Comparison of ENCODE assay signal across 19 cellular contexts in the genomic region with DNA sequence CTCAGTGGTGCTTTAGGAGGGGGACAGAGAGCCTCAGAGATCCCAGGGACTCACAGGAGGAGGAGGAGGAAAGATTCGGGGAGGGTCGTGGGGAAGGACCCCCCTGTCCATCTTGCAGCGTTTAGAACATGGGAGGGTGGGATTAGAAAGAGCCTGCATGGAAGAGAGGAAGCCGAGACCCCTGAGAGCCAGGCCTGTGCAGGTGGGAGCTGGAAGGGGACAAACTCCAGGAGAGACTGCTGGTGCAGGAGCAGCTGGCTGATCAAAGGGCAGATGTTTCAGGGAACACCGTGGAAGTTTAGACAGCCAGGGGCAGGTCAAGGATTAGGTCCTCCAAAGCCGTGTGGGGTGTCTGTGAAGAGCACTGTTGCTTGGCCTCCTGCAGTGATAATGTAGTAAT.
DNase-seq lines count a peak whose midpoint lies in the region; TF ChIP-seq lines count a peak whose summit lies in the region.
"Had no signal": no experiment of that assay in that cellular context is flagged by ENCODE, and none has a peak within 500 bp of the region (broad histone marks: within the 10 kb centered on the region; RNA-seq: fewer than 3 reads in every experiment).

No MANE protein-coding gene starts in this region.

- intact Hi-C loops in esophagus muscularis mucosa (cut with DNase I) = no loop called here

- H3K27ac Mint-ChIP-seq in endothelial cell (ENCODE audit: unreplicated experiment) = peak overlapping the region; percentile 2
- peak overlapping the region; percentile 37 for H3K27ac Mint-ChIP-seq in neural crest cell (ENCODE audit: unreplicated experiment)
- H3K27ac Mint-ChIP-seq in progenitor cell of endocrine pancreas = peak overlapping the region; percentile 39
- H3K27ac Mint-ChIP-seq: B cell; CD4-positive, alpha-beta T cell; CD8-positive, alpha-beta T cell had no signal

- WGBS in esophagus muscularis mucosa = 64% methylated on average over 6 of the region's 6 CpGs

- H3K27me3 Mint-ChIP-seq in endothelial cell (ENCODE audit: unreplicated experiment) (peaks cover 5% of the 10 kb centered on the region), neural crest cell (ENCODE audit: low read depth) (peaks cover 11% of the 10 kb centered on the region), progenitor cell of endocrine pancreas (no peaks in the 10 kb centered on the region)
- H3K27me3 Mint-ChIP-seq: B cell; CD4-positive, alpha-beta T cell had no signal

- no peak for TF ChIP-seq CTCF in endothelial cell (IDR thresholded peaks at IDR 0.05; ENCODE audit: unreplicated experiment)
- no peak for TF ChIP-seq CTCF in esophagus muscularis mucosa (IDR thresholded peaks at IDR 0.05)
- TF ChIP-seq CTCF in neural crest cell (conservative IDR thresholded peaks at IDR 0.05) = no peak
- no peak for TF ChIP-seq CTCF in progenitor cell of endocrine pancreas (IDR thresholded peaks at IDR 0.05; ENCODE audit: unreplicated experiment)

- DNase-seq in endothelial cell (ENCODE audit: low spot score) (no peak), esophagus muscularis mucosa (ENCODE audit: extremely low spot score) (peak; percentile 50), neural crest cell (ENCODE audit: low read depth, low spot score) (no peak), progenitor cell of endocrine pancreas (ENCODE audit: low spot score, unreplicated experiment) (no peak), amniotic stem cell (lab: John Stamatoyannopoulos, UW) (no peak), Ammon's horn (ENCODE audit: low spot score) (no peak), activated T-cell treated with anti-CD3 and anti-CD28 coated beads for 4 hours (no peak)
- DNase-seq: 8988T; ACHN; Caco-2; Calu3; CD4-positive, alpha-beta T cell; CD8-positive, alpha-beta T cell; DMS79 treated with DMSO at 0.1 percent for 48 hours; GF-D8 had no signal

- H3K4me3 ChIP-seq in esophagus muscularis mucosa = no peak overlapping the region
- H3K4me3 ChIP-seq: BLaER1 treated with 17β-estradiol and CSF1 and Interleukin-3, amounts not matched to agents 10 nM and 100 nM; GM12878 had no signal

- H3K27ac ChIP-seq in esophagus muscularis mucosa (replicated peaks in 1 of 4) = no peak overlapping the region
- H3K27ac ChIP-seq: BLaER1 treated with 17β-estradiol and CSF1 and Interleukin-3, amounts not matched to agents 10 nM and 100 nM; C4-2B had no signal

- H3K36me3 ChIP-seq in esophagus muscularis mucosa = no peaks in the 10 kb centered on the region
- H3K36me3 ChIP-seq: BLaER1 treated with 17β-estradiol and CSF1 and Interleukin-3, amounts not matched to agents 10 nM and 100 nM had no signal

- TF ChIP-seq POLR2A in esophagus muscularis mucosa (IDR thresholded peaks at IDR 0.05; ENCODE audit: low read depth) = no peak

- no peak overlapping the region for H3K4me3 Mint-ChIP-seq in endothelial cell (ENCODE audit: unreplicated experiment)
- H3K4me3 Mint-ChIP-seq in neural crest cell = no peak overlapping the region
- no peak overlapping the region for H3K4me3 Mint-ChIP-seq in progenitor cell of endocrine pancreas (ENCODE audit: low read depth)
- H3K4me3 Mint-ChIP-seq: B cell; CD4-positive, alpha-beta T cell; CD8-positive, alpha-beta T cell had no signal

- H3K36me3 Mint-ChIP-seq in endothelial cell (ENCODE audit: low read depth, unreplicated experiment) = no peaks in the 10 kb centered on the region
- no peaks in the 10 kb centered on the region for H3K36me3 Mint-ChIP-seq in neural crest cell (ENCODE audit: low read depth)
- H3K36me3 Mint-ChIP-seq in progenitor cell of endocrine pancreas (ENCODE audit: insufficient read depth) = no peaks in the 10 kb centered on the region
- H3K36me3 Mint-ChIP-seq: CD8-positive, alpha-beta T cell had no signal

- H3K9me3 ChIP-seq in esophagus muscularis mucosa = no peaks in the 10 kb centered on the region
- H3K9me3 ChIP-seq: Caco-2 had no signal

- no peak for TF ChIP-seq EP300 in esophagus muscularis mucosa (IDR thresholded peaks at IDR 0.05)

- H3K4me1 Mint-ChIP-seq in endothelial cell (ENCODE audit: unreplicated experiment) (no peaks in the 10 kb centered on the region), neural crest cell (no peaks in the 10 kb centered on the region), progenitor cell of endocrine pancreas (ENCODE audit: low read depth) (no peaks in the 10 kb centered on the region)
- H3K4me1 Mint-ChIP-seq: B cell had no signal

- H3K9me3 Mint-ChIP-seq in endothelial cell (ENCODE audit: unreplicated experiment) (no peaks in the 10 kb centered on the region), neural crest cell (peaks cover 6% of the 10 kb centered on the region), progenitor cell of endocrine pancreas (ENCODE audit: low read depth) (no peaks in the 10 kb centered on the region)
- H3K9me3 Mint-ChIP-seq: CD8-positive, alpha-beta T cell had no signal

- H3K27me3 ChIP-seq in esophagus muscularis mucosa = no peaks in the 10 kb centered on the region
- H3K27me3 ChIP-seq: BLaER1 treated with 17β-estradiol and CSF1 and Interleukin-3, amounts not matched to agents 10 nM and 100 nM had no signal

- H3K4me1 ChIP-seq in esophagus muscularis mucosa = no peaks in the 10 kb centered on the region
- H3K4me1 ChIP-seq: BLaER1 treated with 17β-estradiol and CSF1 and Interleukin-3, amounts not matched to agents 10 nM and 100 nM; Caco-2 had no signal
